8 cellular contexts compared by ENCODE assay signal in genomic region chr17:74873036-74873873, GRCh38. TPM values are rescaled to one million over a fixed set of nuclear protein-coding genes. Genes with fewer than 3 reads are reported as not detected.
DNase-seq lines count a peak whose midpoint lies in the region; FAIRE-seq and TF ChIP-seq lines count a peak whose summit lies in the region.

No MANE protein-coding gene starts in this region.

- peaks cover 12% of the 10 kb centered on the region for H3K36me3 Mint-ChIP-seq in activated naive CD4-positive, alpha-beta T cell treated with anti-CD3 and anti-CD28 coated beads for 36 hours (ENCODE audit: low read depth)

- peak overlapping the region; percentile 42 for H2AFZ ChIP-seq in neuron (ENCODE audit: low read depth, low read length)

- FAIRE-seq in frontal cortex (lab: Jason Lieb, UNC) = peak; percentile 95

- CTCF ChIA-PET in activated naive CD4-positive, alpha-beta T cell treated with anti-CD3 and anti-CD28 coated beads for 36 hours (lab: Charles Lee) = interaction anchor here (0.6 to 6.2 kb wide), 8 partner anchors 10 to 317 kb away, joined by 3 to 44 read pairs (median 4); partner anchors contain the start of genes OTOP2 and RAB37

- H3K27ac ChIP-seq in SJSA1 = peak overlapping the region; percentile 85

- H3K4me3 Mint-ChIP-seq in activated naive CD4-positive, alpha-beta T cell treated with anti-CD3 and anti-CD28 coated beads for 36 hours = peak overlapping the region; percentile 88

- H3K36me3 ChIP-seq in SJSA1 (no peaks in the 10 kb centered on the region), neuron (ENCODE audit: insufficient read depth, low read length) (peaks cover 3% of the 10 kb centered on the region)

- intact Hi-C loops in activated naive CD4-positive, alpha-beta T cell treated with anti-CD3 and anti-CD28 coated beads for 36 hours (cut with micrococcal nuclease) = loop anchor here (1.0 to 10.0 kb wide), 10 partner anchors 21 to 792 kb away; partner anchors contain the start of genes ATP5PD, CDR2L, GGA3 and JPT1

- no peaks in the 10 kb centered on the region for H3K9me3 Mint-ChIP-seq in activated naive CD4-positive, alpha-beta T cell treated with anti-CD3 and anti-CD28 coated beads for 36 hours

- peaks cover 27% of the 10 kb centered on the region for H3K4me1 Mint-ChIP-seq in activated naive CD4-positive, alpha-beta T cell treated with anti-CD3 and anti-CD28 coated beads for 36 hours (ENCODE audit: low read depth)

- no peak for TF ChIP-seq CTCF in HFF-Myc (IDR thresholded peaks at IDR 0.05; ENCODE audit: low read depth, low read length, missing control alignments)

- H3K4me1 ChIP-seq in SJSA1 (replicated peaks) (peaks cover 16% of the 10 kb centered on the region), neuron (ENCODE audit: insufficient read depth, low read length) (peaks cover 19% of the 10 kb centered on the region)

- H3K27ac Mint-ChIP-seq in activated naive CD4-positive, alpha-beta T cell treated with anti-CD3 and anti-CD28 coated beads for 36 hours = peak overlapping the region; percentile 91

- H3K9me3 ChIP-seq in SJSA1 (replicated peaks) (no peaks in the 10 kb centered on the region), neuron (ENCODE audit: low read length) (no peaks in the 10 kb centered on the region)

- no peaks in the 10 kb centered on the region for H3K27me3 Mint-ChIP-seq in activated naive CD4-positive, alpha-beta T cell treated with anti-CD3 and anti-CD28 coated beads for 36 hours (ENCODE audit: low read depth)

- DNase-seq in GM04503 (ENCODE audit: low read depth) (peak; percentile 98), HFF-Myc (ENCODE audit: extremely low read depth, low read depth) (peak; percentile 99), MV-4-11 (lab: John Stamatoyannopoulos, UW) (peak; percentile 100), SJSA1 (ENCODE audit: low read depth in 1 of 2, low spot score in 2 of 2) (peak; percentile 100), frontal cortex (ENCODE audit: low spot score in 2 of 2) (peak; percentile 100), stromal cell of bone marrow (ENCODE audit: low read depth) (peak; percentile 99)
- peak; percentile 100 for DNase-seq in activated naive CD4-positive, alpha-beta T cell treated with anti-CD3 and anti-CD28 coated beads for 36 hours

- H3K4me3 ChIP-seq in HFF-Myc (replicated peaks; ENCODE audit: low read depth, low read length) (peak overlapping the region; percentile 95), SJSA1 (peak overlapping the region; percentile 49), neuron (ENCODE audit: low read length) (peak overlapping the region; percentile 98)

- H3K27me3 ChIP-seq in SJSA1 (replicated peaks) = no peaks in the 10 kb centered on the region
- peaks cover 16% of the 10 kb centered on the region for H3K27me3 ChIP-seq in neuron (ENCODE audit: insufficient read depth, low read length)

RNA-seq across cellular contexts. Expression of gene FDXR, which starts 0.5 kb away (rescaled TPM):
- total RNA-seq in SJSA1 (2014; rRNA removed; shearing (Covaris generic)) = 14.5 and 18.3 TPM in 2 replicates
- 10 to 100 TPM; 61.8 to 67.6 TPM for total RNA-seq in activated naive CD4-positive, alpha-beta T cell treated with anti-CD3 and anti-CD28 coated beads for 36 hours
- total RNA-seq in frontal cortex = 2.4 TPM

RNA-seq across cellular contexts. Expression of gene GRIN2C, which starts 13.6 kb away (rescaled TPM):
- total RNA-seq in SJSA1 (2014; rRNA removed; shearing (Covaris generic)) = not detected in 2 replicates
- under 1 TPM in 1 of 2 experiments, not detected in 1; 0.07 TPM for total RNA-seq in activated naive CD4-positive, alpha-beta T cell treated with anti-CD3 and anti-CD28 coated beads for 36 hours
- total RNA-seq in frontal cortex = 1.2 TPM

RNA-seq across cellular contexts. Expression of gene FADS6, which starts 20.2 kb away (rescaled TPM):
- total RNA-seq in SJSA1 (2014; rRNA removed; shearing (Covaris generic)) = not detected in 2 replicates
- not detected for total RNA-seq in activated naive CD4-positive, alpha-beta T cell treated with anti-CD3 and anti-CD28 coated beads for 36 hours
- total RNA-seq in frontal cortex = 0.82 TPM

RNA-seq across cellular contexts. Expression of gene USH1G, which starts 49.8 kb away (rescaled TPM):
- not detected in 2 replicates for total RNA-seq in SJSA1 (2014; rRNA removed; shearing (Covaris generic))
- not detected for total RNA-seq in activated naive CD4-positive, alpha-beta T cell treated with anti-CD3 and anti-CD28 coated beads for 36 hours
- total RNA-seq in frontal cortex = 0.41 TPM

RNA-seq across cellular contexts. Expression of gene OTOP2, which starts 50.8 kb away (rescaled TPM):
- not detected in 2 replicates for total RNA-seq in SJSA1 (2014; rRNA removed; shearing (Covaris generic))
- total RNA-seq in activated naive CD4-positive, alpha-beta T cell treated with anti-CD3 and anti-CD28 coated beads for 36 hours = not detected
- total RNA-seq in frontal cortex = not detected

Comparison
In these comparisons a context has a peak if more than half of its experiments do, and no peak if none do; other contexts are left out.
1. Peak in every context shown above with its lines: DNase-seq, H3K4me3 ChIP-seq and H3K27ac ChIP-seq.